19 cellular contexts compared by ENCODE assay signal in the genomic region with DNA sequence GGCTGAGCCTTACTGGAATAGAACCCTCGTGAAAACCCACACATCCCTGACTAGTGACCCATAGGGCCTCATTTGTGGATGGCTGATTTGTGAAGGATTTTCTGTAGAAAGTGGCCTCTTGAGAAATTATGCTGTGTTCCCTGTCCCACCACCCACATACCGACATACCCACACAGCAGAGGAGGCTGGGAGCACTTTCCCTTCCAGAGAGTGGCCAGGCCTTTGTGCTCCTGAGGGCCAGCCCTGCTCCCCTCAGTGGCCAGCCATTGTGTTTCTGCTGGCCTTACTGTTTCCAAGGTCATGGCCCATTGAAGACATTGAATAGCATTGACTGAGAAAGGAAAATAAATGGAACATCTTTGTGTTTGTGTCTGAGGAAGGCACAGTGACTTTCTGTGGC. TPM values are rescaled to one million over a fixed set of nuclear protein-coding genes. Genes with fewer than 3 reads are reported as not detected.
A peak's percentile ranks its signal among the peaks of the same experiment; 100 is the strongest.
DNase-seq lines count a peak whose midpoint lies in the region.
"Had no signal": no experiment of that assay in that cellular context is flagged by ENCODE, and none has a peak within 500 bp of the region (broad histone marks: within the 10 kb centered on the region; RNA-seq: fewer than 3 reads in every experiment).

No MANE protein-coding gene starts in this region.

- intact Hi-C loops in dendritic cell treated with granulocyte-macrophage colony-stimulating factor and Interleukin-4, amounts not matched to agents 40 ng/mL and 50 ng/mL, for 4 days (cut with micrococcal nuclease), result no loop called here
- intact Hi-C loops in posterior vena cava (cut with DNase I), result no loop called here

- H3K27me3 Mint-ChIP-seq in dendritic cell treated with granulocyte-macrophage colony-stimulating factor and Interleukin-4, amounts not matched to agents 40 ng/mL and 50 ng/mL, for 4 days, result peaks cover 14% of the 10 kb centered on the region

- H3K27ac Mint-ChIP-seq in dendritic cell treated with granulocyte-macrophage colony-stimulating factor and Interleukin-4, amounts not matched to agents 40 ng/mL and 50 ng/mL, for 4 days, result peak overlapping the region; percentile 85
- H3K27ac Mint-ChIP-seq: CD14-positive monocyte; CD4-positive, alpha-beta T cell; CD8-positive, alpha-beta T cell had no signal

- no peak overlapping the region for H3K4me3 Mint-ChIP-seq in dendritic cell treated with granulocyte-macrophage colony-stimulating factor and Interleukin-4, amounts not matched to agents 40 ng/mL and 50 ng/mL, for 4 days
- H3K4me3 Mint-ChIP-seq: CD14-positive monocyte; CD4-positive, alpha-beta T cell; CD8-positive, alpha-beta T cell had no signal

- DNase-seq in CD1c-positive myeloid dendritic cell (ENCODE audit: extremely low spot score) (peak; percentile 38), posterior vena cava (ENCODE audit: low spot score) (peak; percentile 52), iPS-NIHi7 (ENCODE audit: extremely low spot score) (no peak), NCI-H128 (lab: John Stamatoyannopoulos, UW; ENCODE audit: unreplicated experiment) (no peak), dedifferentiated amniotic fluid mesenchymal stem cell (ENCODE audit: extremely low spot score) (no peak)
- DNase-seq: 8988T; ACHN; BE2C; C1 segment of cervical spinal cord; Caco-2; Calu3; CD4-positive, alpha-beta T cell; CD8-positive, alpha-beta T cell; DMS79 treated with DMSO at 0.1 percent for 48 hours; GF-D8 had no signal

- peaks cover 90% of the 10 kb centered on the region for H3K36me3 Mint-ChIP-seq in dendritic cell treated with granulocyte-macrophage colony-stimulating factor and Interleukin-4, amounts not matched to agents 40 ng/mL and 50 ng/mL, for 4 days (ENCODE audit: low read depth)
- H3K36me3 Mint-ChIP-seq: CD14-positive monocyte; CD8-positive, alpha-beta T cell had no signal

- H3K4me1 Mint-ChIP-seq in dendritic cell treated with granulocyte-macrophage colony-stimulating factor and Interleukin-4, amounts not matched to agents 40 ng/mL and 50 ng/mL, for 4 days (ENCODE audit: low read depth), result peaks cover 71% of the 10 kb centered on the region

- no peaks in the 10 kb centered on the region for H3K9me3 Mint-ChIP-seq in dendritic cell treated with granulocyte-macrophage colony-stimulating factor and Interleukin-4, amounts not matched to agents 40 ng/mL and 50 ng/mL, for 4 days
- H3K9me3 Mint-ChIP-seq: CD14-positive monocyte; CD4-positive, alpha-beta T cell; CD8-positive, alpha-beta T cell had no signal

RNA-seq across cellular contexts. Expression of gene IL9, which starts 29.6 kb away (rescaled TPM):
- not detected for total RNA-seq in posterior vena cava
- total RNA-seq: A673; Caco-2; Calu3; CD4-positive, alpha-beta T cell; CD8-positive, alpha-beta T cell; GM12878 had no signal

RNA-seq across cellular contexts. Expression of gene SLC25A48, which starts 31.6 kb away (rescaled TPM):
- under 1 TPM; 0.10 to 0.19 TPM for total RNA-seq in posterior vena cava
- total RNA-seq: A673; Calu3; CD4-positive, alpha-beta T cell; CD8-positive, alpha-beta T cell had no signal

Comparison
In these comparisons a context has a peak if more than half of its experiments do, and no peak if none do; other contexts are left out.
1. DNase-seq: peak in CD1c-positive myeloid dendritic cell (single experiment) and posterior vena cava (single experiment); none in iPS-NIHi7 (single experiment), NCI-H128 (single experiment) and dedifferentiated amniotic fluid mesenchymal stem cell (single experiment).